In the genomic region with DNA sequence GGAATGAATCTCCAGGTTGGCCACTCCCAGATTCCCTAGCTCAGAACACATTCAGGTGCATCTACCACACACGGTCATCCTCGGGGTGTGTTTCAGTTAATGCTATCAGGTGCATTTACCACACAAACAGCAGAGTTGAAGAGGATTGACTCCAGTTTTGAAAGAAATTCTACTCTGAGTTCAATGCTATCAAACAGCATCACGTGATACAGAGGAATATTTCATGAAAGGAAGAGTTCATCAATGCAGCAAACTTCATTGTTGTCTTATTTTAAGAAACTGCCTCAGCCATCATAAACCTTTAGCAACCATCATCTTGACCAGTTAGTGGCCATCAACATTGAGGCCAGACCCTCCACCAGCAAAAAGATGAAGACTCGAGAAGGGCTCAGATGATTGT, we compare ENCODE assay signal across 3 cellular contexts.
TF ChIP-seq lines count a peak whose summit lies in the region.

No MANE protein-coding gene starts in this region.

TF ChIP-seq in HepG2, 621 proteins besides CTCF, POLR2A, EP300 and RAD21:
- TF ChIP-seq KLF11 (CRISPR knock-in tag; IDR thresholded peaks at IDR 0.05) (no peak), RAD51 (IDR thresholded peaks at IDR 0.05; ENCODE audit: borderline replicate concordance) (peak; percentile 67; the same call in 1 of the 2 replicates), SETDB1 (CRISPR knock-in tag; IDR thresholded peaks at IDR 0.05; ENCODE audit: borderline replicate concordance) (no peak), SYNCRIP (IDR thresholded peaks at IDR 0.05; ENCODE audit: insufficient read depth, low read depth, low read length) (no peak)
- TF ChIP-seq, protein P1, sequence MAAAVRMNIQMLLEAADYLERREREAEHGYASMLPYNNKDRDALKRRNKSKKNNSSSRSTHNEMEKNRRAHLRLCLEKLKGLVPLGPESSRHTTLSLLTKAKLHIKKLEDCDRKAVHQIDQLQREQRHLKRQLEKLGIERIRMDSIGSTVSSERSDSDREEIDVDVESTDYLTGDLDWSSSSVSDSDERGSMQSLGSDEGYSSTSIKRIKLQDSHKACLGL (CRISPR knock-in tag; IDR thresholded peaks at IDR 0.05): no peak

TF ChIP-seq in A549, 52 proteins besides CTCF, POLR2A, EP300 and RAD21:
- TF ChIP-seq, protein P2, sequence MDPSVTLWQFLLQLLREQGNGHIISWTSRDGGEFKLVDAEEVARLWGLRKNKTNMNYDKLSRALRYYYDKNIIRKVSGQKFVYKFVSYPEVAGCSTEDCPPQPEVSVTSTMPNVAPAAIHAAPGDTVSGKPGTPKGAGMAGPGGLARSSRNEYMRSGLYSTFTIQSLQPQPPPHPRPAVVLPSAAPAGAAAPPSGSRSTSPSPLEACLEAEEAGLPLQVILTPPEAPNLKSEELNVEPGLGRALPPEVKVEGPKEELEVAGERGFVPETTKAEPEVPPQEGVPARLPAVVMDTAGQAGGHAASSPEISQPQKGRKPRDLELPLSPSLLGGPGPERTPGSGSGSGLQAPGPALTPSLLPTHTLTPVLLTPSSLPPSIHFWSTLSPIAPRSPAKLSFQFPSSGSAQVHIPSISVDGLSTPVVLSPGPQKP (IDR thresholded peaks at IDR 0.05; ENCODE audit: low read depth, low read length): no peak
- TF ChIP-seq, protein P3, sequence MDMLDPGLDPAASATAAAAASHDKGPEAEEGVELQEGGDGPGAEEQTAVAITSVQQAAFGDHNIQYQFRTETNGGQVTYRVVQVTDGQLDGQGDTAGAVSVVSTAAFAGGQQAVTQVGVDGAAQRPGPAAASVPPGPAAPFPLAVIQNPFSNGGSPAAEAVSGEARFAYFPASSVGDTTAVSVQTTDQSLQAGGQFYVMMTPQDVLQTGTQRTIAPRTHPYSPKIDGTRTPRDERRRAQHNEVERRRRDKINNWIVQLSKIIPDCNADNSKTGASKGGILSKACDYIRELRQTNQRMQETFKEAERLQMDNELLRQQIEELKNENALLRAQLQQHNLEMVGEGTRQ (IDR thresholded peaks at IDR 0.05): peak; percentile 16; the same call in 1 of the 2 replicates
TF ChIP-seq in A549: peak in this region for 1.

TF ChIP-seq in K562, 482 proteins besides CTCF, POLR2A, EP300 and RAD21:
- TF ChIP-seq, protein P4, sequence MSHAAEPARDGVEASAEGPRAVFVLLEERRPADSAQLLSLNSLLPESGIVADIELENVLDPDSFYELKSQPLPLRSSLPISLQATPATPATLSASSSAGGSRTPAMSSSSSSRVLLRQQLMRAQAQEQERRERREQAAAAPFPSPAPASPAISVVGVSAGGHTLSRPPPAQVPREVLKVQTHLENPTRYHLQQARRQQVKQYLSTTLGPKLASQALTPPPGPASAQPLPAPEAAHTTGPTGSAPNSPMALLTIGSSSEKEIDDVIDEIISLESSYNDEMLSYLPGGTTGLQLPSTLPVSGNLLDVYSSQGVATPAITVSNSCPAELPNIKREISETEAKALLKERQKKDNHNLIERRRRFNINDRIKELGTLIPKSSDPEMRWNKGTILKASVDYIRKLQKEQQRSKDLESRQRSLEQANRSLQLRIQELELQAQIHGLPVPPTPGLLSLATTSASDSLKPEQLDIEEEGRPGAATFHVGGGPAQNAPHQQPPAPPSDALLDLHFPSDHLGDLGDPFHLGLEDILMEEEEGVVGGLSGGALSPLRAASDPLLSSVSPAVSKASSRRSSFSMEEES (CRISPR knock-in tag; IDR thresholded peaks at IDR 0.05): peak; percentile 90
- no peak for TF ChIP-seq DACH1 (IDR thresholded peaks at IDR 0.05; ENCODE audit: partially characterized antibody)
